In the genomic region with DNA sequence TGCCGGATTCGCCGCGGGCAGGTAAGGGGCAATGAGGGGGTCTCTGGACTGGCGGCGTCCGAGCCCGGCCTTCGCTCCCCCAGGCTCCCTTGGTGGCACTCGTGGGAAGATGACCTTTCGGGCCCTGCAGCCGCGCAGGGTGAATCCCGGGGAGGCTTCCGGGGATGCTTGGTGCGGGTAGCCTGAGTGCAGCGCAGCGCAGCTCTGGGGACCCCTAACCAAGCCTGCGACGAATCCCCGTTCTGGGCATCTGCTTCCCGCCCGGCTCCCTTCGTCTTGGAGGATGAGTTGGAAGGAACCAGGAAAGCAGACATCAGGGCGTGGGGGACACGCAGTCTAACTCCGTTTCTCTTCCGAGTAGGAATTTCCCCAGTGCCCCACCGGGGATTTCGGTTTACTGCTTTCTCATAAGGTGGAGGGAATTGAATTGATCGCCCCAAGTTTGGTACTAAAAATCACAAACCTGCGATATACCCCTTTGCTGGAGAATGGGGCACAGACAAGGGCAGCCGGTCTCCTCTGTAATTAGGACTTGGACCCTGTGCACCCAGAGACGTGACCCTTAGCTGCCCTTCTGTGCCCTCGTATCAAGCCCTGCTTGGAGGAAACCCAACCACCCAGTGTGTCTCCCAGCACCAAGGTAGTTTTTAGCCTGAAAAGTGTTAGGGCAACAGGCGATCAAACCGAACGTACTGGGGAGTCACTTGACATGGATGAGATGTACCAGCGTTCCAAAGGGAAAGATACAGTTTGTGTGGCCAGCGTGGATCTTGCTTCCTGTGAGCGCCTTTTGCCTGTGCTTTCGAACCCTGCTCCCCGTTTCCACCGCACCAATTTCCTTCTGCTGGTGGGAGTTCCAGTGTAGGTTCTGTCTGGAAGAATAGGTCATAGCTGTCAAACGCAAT, we compare ENCODE assay signal across 1 cellular context.
TF ChIP-seq lines count a peak whose summit lies in the region.

No MANE protein-coding gene starts in this region.

TF ChIP-seq in IMR-90, 13 proteins besides CTCF, POLR2A, EP300 and RAD21 (continued from another document):
- TF ChIP-seq RCOR1 (IDR thresholded peaks at IDR 0.05; ENCODE audit: insufficient replicate concordance, low read length) (no peak), MAZ (IDR thresholded peaks at IDR 0.05; ENCODE audit: borderline replicate concordance, low read depth, low read length) (no peak), FOS (IDR thresholded peaks at IDR 0.05; ENCODE audit: low read depth, low read length) (no peak), BHLHE40 (IDR thresholded peaks at IDR 0.05; ENCODE audit: low read depth, low read length) (no peak), CEBPB (IDR thresholded peaks at IDR 0.05; ENCODE audit: low read depth, low read length) (no peak), CHD1 (IDR thresholded peaks at IDR 0.05; ENCODE audit: low read depth, low read length) (no peak), SMC3 (IDR thresholded peaks at IDR 0.05; ENCODE audit: low read depth, low read length) (no peak), NFE2L2 (IDR thresholded peaks at IDR 0.05; ENCODE audit: low read depth, low read length) (no peak), MXI1 (IDR thresholded peaks at IDR 0.05; ENCODE audit: borderline replicate concordance, low read depth, low read length) (no peak)
- TF ChIP-seq, protein P1, sequence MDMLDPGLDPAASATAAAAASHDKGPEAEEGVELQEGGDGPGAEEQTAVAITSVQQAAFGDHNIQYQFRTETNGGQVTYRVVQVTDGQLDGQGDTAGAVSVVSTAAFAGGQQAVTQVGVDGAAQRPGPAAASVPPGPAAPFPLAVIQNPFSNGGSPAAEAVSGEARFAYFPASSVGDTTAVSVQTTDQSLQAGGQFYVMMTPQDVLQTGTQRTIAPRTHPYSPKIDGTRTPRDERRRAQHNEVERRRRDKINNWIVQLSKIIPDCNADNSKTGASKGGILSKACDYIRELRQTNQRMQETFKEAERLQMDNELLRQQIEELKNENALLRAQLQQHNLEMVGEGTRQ (IDR thresholded peaks at IDR 0.05; ENCODE audit: low read depth, low read length), result no peak
